Comparison of ENCODE assay signal across 1 cellular context in the genomic region with DNA sequence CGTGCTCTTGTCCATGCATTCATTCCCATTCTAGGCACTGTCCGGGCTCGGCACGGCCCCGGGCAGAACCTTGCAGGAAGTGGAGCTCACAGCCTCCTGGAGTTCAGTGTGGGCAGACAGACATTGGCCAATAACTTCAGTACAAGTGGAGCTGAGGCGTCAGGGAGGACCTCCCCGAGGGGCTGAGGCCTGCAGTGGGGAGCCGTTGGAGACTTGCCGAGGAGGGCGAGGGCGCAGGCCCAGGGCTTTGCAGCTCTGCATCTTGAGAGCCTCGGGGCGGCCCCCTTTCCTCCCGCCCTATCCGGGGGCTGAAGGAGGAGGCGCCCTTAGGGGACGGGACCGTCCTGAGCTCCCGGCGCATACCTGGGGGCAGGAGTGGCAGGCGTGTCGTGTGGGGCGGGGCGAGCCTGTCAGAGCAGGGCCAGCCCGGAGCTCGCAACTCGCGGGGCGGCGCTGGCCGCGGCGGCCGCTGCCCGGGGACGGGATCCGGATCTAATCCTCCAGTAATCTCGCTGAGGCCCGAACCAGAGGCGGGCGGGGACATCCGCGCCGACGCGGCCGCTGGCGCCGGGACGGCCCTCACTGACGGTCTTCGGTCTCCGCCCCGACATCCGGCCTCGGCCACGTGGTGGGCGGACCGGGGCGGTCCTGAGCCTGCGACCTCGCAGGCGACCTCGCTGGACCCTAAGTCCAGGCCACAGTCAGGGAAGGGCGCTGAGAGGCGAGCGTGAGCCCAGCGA.
TF ChIP-seq lines count a peak whose summit lies in the region.

ACY1 (plus strand) TSS at position 698 of the 740 bp plus-strand sequence. CDS start 530 bp downstream, outside the sequence.

TF ChIP-seq in K562, 482 proteins besides CTCF, POLR2A, EP300 and RAD21 (continued from another document and continues in another):
- TF ChIP-seq, protein P1, sequence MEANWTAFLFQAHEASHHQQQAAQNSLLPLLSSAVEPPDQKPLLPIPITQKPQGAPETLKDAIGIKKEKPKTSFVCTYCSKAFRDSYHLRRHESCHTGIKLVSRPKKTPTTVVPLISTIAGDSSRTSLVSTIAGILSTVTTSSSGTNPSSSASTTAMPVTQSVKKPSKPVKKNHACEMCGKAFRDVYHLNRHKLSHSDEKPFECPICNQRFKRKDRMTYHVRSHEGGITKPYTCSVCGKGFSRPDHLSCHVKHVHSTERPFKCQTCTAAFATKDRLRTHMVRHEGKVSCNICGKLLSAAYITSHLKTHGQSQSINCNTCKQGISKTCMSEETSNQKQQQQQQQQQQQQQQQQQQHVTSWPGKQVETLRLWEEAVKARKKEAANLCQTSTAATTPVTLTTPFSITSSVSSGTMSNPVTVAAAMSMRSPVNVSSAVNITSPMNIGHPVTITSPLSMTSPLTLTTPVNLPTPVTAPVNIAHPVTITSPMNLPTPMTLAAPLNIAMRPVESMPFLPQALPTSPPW (CRISPR knock-in tag; IDR thresholded peaks at IDR 0.05): peak; percentile 70
- no peak for TF ChIP-seq NFATC3 (IDR thresholded peaks at IDR 0.05)
- TF ChIP-seq ZKSCAN1 (IDR thresholded peaks at IDR 0.05; ENCODE audit: low read depth, low read length): no peak
- no peak for TF ChIP-seq BACH1 (tag; IDR thresholded peaks at IDR 0.05)
- no peak for TF ChIP-seq CBX8 (IDR thresholded peaks at IDR 0.05; ENCODE audit: borderline replicate concordance, extremely low read depth, low read depth, low read length, poor library complexity, severe bottlenecking)
- TF ChIP-seq, protein P2, sequence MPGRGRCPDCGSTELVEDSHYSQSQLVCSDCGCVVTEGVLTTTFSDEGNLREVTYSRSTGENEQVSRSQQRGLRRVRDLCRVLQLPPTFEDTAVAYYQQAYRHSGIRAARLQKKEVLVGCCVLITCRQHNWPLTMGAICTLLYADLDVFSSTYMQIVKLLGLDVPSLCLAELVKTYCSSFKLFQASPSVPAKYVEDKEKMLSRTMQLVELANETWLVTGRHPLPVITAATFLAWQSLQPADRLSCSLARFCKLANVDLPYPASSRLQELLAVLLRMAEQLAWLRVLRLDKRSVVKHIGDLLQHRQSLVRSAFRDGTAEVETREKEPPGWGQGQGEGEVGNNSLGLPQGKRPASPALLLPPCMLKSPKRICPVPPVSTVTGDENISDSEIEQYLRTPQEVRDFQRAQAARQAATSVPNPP (IDR thresholded peaks at IDR 0.05; ENCODE audit: borderline replicate concordance, insufficient read depth, insufficient read length): no peak
- no peak; the same call in 1 of the 2 replicates for TF ChIP-seq NFIC (IDR thresholded peaks at IDR 0.05)
- no peak for TF ChIP-seq DMBX1 (CRISPR knock-in tag; IDR thresholded peaks at IDR 0.05; ENCODE audit: borderline replicate concordance)
- TF ChIP-seq RBM17 (IDR thresholded peaks at IDR 0.05; ENCODE audit: borderline replicate concordance, low read depth, low read length): no peak
- no peak for TF ChIP-seq TFAM (CRISPR knock-in tag; conservative IDR thresholded peaks at IDR 0.05)
- TF ChIP-seq, protein P3, sequence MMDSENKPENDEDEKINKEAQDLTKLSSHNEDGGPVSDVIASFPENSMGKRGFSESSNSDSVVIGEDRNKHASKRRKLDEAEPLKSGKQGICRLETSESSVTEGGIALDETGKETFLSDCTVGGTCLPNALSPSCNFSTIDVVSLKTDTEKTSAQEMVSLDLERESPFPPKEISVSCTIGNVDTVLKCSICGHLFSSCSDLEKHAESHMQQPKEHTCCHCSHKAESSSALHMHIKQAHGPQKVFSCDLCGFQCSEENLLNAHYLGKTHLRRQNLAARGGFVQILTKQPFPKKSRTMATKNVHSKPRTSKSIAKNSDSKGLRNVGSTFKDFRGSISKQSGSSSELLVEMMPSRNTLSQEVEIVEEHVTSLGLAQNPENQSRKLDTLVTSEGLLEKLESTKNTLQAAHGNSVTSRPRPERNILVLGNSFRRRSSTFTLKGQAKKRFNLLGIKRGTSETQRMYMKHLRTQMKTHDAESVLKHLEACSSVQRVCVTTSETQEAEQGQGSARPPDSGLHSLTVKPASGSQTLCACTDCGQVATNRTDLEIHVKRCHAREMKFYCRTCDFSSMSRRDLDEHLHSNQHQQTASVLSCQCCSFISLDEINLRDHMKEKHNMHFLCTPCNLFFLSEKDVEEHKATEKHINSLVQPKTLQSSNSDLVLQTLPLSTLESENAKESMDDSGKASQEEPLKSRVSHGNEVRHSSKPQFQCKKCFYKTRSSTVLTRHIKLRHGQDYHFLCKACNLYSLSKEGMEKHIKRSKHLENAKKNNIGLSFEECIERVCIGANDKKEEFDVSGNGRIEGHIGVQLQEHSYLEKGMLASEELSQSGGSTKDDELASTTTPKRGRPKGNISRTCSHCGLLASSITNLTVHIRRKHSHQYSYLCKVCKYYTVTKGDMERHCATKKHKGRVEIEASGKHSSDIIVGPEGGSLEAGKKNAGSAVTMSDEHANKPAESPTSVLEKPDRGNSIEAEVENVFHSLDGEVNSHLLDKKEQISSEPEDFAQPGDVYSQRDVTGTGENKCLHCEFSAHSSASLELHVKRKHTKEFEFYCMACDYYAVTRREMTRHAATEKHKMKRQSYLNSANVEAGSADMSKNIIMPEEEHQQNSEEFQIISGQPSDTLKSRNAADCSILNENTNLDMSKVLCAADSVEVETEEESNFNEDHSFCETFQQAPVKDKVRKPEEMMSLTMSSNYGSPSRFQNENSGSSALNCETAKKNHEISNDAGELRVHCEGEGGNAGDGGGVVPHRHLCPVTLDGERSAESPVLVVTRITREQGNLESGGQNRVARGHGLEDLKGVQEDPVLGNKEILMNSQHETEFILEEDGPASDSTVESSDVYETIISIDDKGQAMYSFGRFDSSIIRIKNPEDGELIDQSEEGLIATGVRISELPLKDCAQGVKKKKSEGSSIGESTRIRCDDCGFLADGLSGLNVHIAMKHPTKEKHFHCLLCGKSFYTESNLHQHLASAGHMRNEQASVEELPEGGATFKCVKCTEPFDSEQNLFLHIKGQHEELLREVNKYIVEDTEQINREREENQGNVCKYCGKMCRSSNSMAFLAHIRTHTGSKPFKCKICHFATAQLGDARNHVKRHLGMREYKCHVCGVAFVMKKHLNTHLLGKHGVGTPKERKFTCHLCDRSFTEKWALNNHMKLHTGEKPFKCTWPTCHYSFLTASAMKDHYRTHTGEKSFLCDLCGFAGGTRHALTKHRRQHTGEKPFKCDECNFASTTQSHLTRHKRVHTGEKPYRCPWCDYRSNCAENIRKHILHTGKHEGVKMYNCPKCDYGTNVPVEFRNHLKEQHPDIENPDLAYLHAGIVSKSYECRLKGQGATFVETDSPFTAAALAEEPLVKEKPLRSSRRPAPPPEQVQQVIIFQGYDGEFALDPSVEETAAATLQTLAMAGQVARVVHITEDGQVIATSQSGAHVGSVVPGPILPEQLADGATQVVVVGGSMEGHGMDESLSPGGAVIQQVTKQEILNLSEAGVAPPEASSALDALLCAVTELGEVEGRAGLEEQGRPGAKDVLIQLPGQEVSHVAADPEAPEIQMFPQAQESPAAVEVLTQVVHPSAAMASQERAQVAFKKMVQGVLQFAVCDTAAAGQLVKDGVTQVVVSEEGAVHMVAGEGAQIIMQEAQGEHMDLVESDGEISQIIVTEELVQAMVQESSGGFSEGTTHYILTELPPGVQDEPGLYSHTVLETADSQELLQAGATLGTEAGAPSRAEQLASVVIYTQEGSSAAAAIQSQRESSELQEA (IDR thresholded peaks at IDR 0.05; ENCODE audit: low read depth): no peak
- TF ChIP-seq, protein P4, sequence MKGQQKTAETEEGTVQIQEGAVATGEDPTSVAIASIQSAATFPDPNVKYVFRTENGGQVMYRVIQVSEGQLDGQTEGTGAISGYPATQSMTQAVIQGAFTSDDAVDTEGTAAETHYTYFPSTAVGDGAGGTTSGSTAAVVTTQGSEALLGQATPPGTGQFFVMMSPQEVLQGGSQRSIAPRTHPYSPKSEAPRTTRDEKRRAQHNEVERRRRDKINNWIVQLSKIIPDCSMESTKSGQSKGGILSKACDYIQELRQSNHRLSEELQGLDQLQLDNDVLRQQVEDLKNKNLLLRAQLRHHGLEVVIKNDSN (CRISPR knock-in tag; IDR thresholded peaks at IDR 0.05): peak; percentile 92
- no peak for TF ChIP-seq MTF1 (CRISPR knock-in tag; IDR thresholded peaks at IDR 0.05; ENCODE audit: borderline replicate concordance)
- TF ChIP-seq BDP1 (IDR thresholded peaks at IDR 0.05; ENCODE audit: insufficient read depth, insufficient read length): no peak
- TF ChIP-seq PHF8 (IDR thresholded peaks at IDR 0.05; ENCODE audit: borderline replicate concordance, low read length): peak; percentile 57; the same call in 1 of the 2 replicates
- TF ChIP-seq ZNF507 (tag; conservative IDR thresholded peaks at IDR 0.05): no peak
- TF ChIP-seq ZNF354B (CRISPR knock-in tag; IDR thresholded peaks at IDR 0.05): no peak
- TF ChIP-seq MEF2A (IDR thresholded peaks at IDR 0.05; ENCODE audit: control insufficient read depth, low read depth, low read length): no peak
- no peak for TF ChIP-seq CEBPZ (IDR thresholded peaks at IDR 0.05; ENCODE audit: borderline replicate concordance, low read depth, low read length)
- TF ChIP-seq ZNF780A (CRISPR knock-in tag; IDR thresholded peaks at IDR 0.05): no peak
- no peak for TF ChIP-seq ETV6 (IDR thresholded peaks at IDR 0.05; ENCODE audit: borderline replicate concordance in 1 of 2, low read depth in 2 of 2, low read length in 1 of 2)
- no peak for TF ChIP-seq ETV6 (CRISPR knock-in tag; IDR thresholded peaks at IDR 0.05; ENCODE audit: borderline replicate concordance)
- TF ChIP-seq CBFB (CRISPR knock-in tag; IDR thresholded peaks at IDR 0.05): no peak
- TF ChIP-seq ZBTB8A (IDR thresholded peaks at IDR 0.05; ENCODE audit: partially characterized antibody): no peak
- no peak for TF ChIP-seq ZNF212 (CRISPR knock-in tag; IDR thresholded peaks at IDR 0.05)
- TF ChIP-seq U2AF2 (optimal IDR thresholded peaks at IDR 0.05; ENCODE audit: low read depth, low read length): no peak
- TF ChIP-seq, protein P5, sequence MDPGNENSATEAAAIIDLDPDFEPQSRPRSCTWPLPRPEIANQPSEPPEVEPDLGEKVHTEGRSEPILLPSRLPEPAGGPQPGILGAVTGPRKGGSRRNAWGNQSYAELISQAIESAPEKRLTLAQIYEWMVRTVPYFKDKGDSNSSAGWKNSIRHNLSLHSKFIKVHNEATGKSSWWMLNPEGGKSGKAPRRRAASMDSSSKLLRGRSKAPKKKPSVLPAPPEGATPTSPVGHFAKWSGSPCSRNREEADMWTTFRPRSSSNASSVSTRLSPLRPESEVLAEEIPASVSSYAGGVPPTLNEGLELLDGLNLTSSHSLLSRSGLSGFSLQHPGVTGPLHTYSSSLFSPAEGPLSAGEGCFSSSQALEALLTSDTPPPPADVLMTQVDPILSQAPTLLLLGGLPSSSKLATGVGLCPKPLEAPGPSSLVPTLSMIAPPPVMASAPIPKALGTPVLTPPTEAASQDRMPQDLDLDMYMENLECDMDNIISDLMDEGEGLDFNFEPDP (CRISPR knock-in tag; IDR thresholded peaks at IDR 0.05): no peak
- TF ChIP-seq SAP30 (IDR thresholded peaks at IDR 0.05; ENCODE audit: borderline replicate concordance, insufficient read depth, low read depth, low read length, poor library complexity, severe bottlenecking): peak; percentile 49
- TF ChIP-seq ZNF41 (CRISPR knock-in tag; conservative IDR thresholded peaks at IDR 0.05): no peak
- no peak for TF ChIP-seq HOMEZ (CRISPR knock-in tag; IDR thresholded peaks at IDR 0.05)
- no peak for TF ChIP-seq FOS (IDR thresholded peaks at IDR 0.05; ENCODE audit: extremely low read depth, insufficient read length)
- no peak for TF ChIP-seq NELFE (IDR thresholded peaks at IDR 0.05; ENCODE audit: insufficient read depth, insufficient read length)
- TF ChIP-seq, protein P6, sequence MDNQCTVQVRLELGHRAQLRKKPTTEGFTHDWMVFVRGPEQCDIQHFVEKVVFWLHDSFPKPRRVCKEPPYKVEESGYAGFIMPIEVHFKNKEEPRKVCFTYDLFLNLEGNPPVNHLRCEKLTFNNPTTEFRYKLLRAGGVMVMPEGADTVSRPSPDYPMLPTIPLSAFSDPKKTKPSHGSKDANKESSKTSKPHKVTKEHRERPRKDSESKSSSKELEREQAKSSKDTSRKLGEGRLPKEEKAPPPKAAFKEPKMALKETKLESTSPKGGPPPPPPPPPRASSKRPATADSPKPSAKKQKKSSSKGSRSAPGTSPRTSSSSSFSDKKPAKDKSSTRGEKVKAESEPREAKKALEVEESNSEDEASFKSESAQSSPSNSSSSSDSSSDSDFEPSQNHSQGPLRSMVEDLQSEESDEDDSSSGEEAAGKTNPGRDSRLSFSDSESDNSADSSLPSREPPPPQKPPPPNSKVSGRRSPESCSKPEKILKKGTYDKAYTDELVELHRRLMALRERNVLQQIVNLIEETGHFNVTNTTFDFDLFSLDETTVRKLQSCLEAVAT (IDR thresholded peaks at IDR 0.05): no peak
- TF ChIP-seq ERF (CRISPR knock-in tag; IDR thresholded peaks at IDR 0.05): no peak
- TF ChIP-seq NR1H2 (CRISPR knock-in tag; IDR thresholded peaks at IDR 0.05): no peak
